Comparison of ENCODE assay signal across 11 cellular contexts in the genomic region with DNA sequence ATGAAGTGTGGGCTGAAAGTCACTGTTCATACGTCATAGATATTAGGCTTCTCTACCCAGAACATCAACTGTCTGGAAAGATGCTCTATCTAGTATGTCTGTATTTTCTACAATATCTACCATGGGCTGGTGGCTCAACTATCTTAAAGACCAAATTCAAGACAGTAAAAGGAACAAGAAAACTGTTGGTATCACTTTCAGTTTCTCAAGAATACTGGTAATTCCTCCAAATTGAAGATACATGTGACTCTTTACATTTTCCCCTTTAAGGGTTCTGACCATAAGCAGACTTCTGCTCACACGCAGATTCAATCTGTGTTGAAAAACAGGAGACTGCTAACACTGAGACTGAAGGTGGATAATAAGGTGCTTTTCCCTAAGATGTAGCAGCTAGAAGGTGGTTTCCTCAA. TPM values are rescaled to one million over a fixed set of nuclear protein-coding genes. Genes with fewer than 3 reads are reported as not detected.
DNase-seq lines count a peak whose midpoint lies in the region; ATAC-seq lines count a peak whose summit lies in the region.
"Had no signal": no experiment of that assay in that cellular context is flagged by ENCODE, and none has a peak within 500 bp of the region (broad histone marks: within the 10 kb centered on the region; RNA-seq: fewer than 3 reads in every experiment).

No MANE protein-coding gene starts in this region.

- POLR2A ChIA-PET in activated CD4-positive, alpha-beta memory T cell treated with anti-CD3 and anti-CD28 coated beads for 36 hours (lab: Charles Lee) = interaction anchor here (0.8 to 3.0 kb wide), 6 partner anchors 12 to 47 kb away, joined by 3 to 29 read pairs (median 4); no protein-coding TSS in a partner anchor

- ATAC-seq in HG03045 (IDR thresholded peaks at IDR 0.05; ENCODE audit: unreplicated experiment) (peak; percentile 42), HG03039 (IDR thresholded peaks at IDR 0.05; ENCODE audit: unreplicated experiment) (no peak)
- ATAC-seq in stimulated activated effector memory CD8-positive, alpha-beta T cell treated with anti-CD3 and anti-CD28 coated beads, Interleukin-12 subunit alpha, Interleukin-12 subunit beta, amount 100 ng/mL, for 72 hours = peak; percentile 25

- peak overlapping the region; percentile 67 for H3K4me3 Mint-ChIP-seq in activated CD4-positive, alpha-beta T cell treated with anti-CD3 and anti-CD28 coated beads, Interleukin-2, amount 10 ng/mL, durations not matched to agents 24 days and 14 days
- H3K4me3 Mint-ChIP-seq in activated CD4-positive, alpha-beta memory T cell treated with anti-CD3 and anti-CD28 coated beads for 36 hours = peak overlapping the region; percentile 46
- peak overlapping the region; percentile 59 for H3K4me3 Mint-ChIP-seq in stimulated activated effector memory CD8-positive, alpha-beta T cell treated with anti-CD3 and anti-CD28 coated beads, Interleukin-12 subunit alpha, Interleukin-12 subunit beta, amount 100 ng/mL, for 72 hours
- H3K4me3 Mint-ChIP-seq: neural crest cell had no signal

- intact Hi-C loops in activated CD4-positive, alpha-beta T cell treated with anti-CD3 and anti-CD28 coated beads, Interleukin-2, amount 10 ng/mL, durations not matched to agents 24 days and 14 days (cut with micrococcal nuclease) = loop anchor here (1.0 to 2.0 kb wide), 2 partner anchors 18 to 23 kb away; partner anchors contain the start of gene XPO6
- intact Hi-C loops in activated CD4-positive, alpha-beta memory T cell treated with anti-CD3 and anti-CD28 coated beads for 36 hours (cut with micrococcal nuclease) = loop anchor here (1.0 kb wide), 3 partner anchors 20 to 46 kb away; partner anchors contain the start of gene XPO6

- H3K27ac Mint-ChIP-seq in activated CD4-positive, alpha-beta T cell treated with anti-CD3 and anti-CD28 coated beads, Interleukin-2, amount 10 ng/mL, durations not matched to agents 24 days and 14 days = peak overlapping the region; percentile 87
- peak overlapping the region; percentile 93 for H3K27ac Mint-ChIP-seq in activated CD4-positive, alpha-beta memory T cell treated with anti-CD3 and anti-CD28 coated beads for 36 hours
- H3K27ac Mint-ChIP-seq in stimulated activated effector memory CD8-positive, alpha-beta T cell treated with anti-CD3 and anti-CD28 coated beads, Interleukin-12 subunit alpha, Interleukin-12 subunit beta, amount 100 ng/mL, for 72 hours = peak overlapping the region; percentile 89

- CTCF ChIA-PET in activated CD4-positive, alpha-beta memory T cell treated with anti-CD3 and anti-CD28 coated beads for 36 hours (lab: Charles Lee) = interaction anchor here (1.2 to 1.9 kb wide), 3 partner anchors 15 to 45 kb away, joined by 4 to 6 read pairs (median 5); no protein-coding TSS in a partner anchor

- DNase-seq in activated CD4-positive, alpha-beta T cell treated with anti-CD3 and anti-CD28 coated beads, Interleukin-2, amount 10 ng/mL, durations not matched to agents 24 days and 14 days = peak; percentile 79
- DNase-seq in activated CD4-positive, alpha-beta T cell treated with anti-CD3 and anti-CD28 coated beads, Interleukin-2, amount 50 U/mL, for 4 hours = no peak
- no peak for DNase-seq in activated CD4-positive, alpha-beta memory T cell treated with anti-CD3 and anti-CD28 coated beads for 36 hours
- DNase-seq in stimulated activated effector memory CD8-positive, alpha-beta T cell treated with anti-CD3 and anti-CD28 coated beads, Interleukin-12 subunit alpha, Interleukin-12 subunit beta, amount 100 ng/mL, for 72 hours (ENCODE audit: low spot score in 2 of 2) = no peak
- DNase-seq in GM19238 (ENCODE audit: insufficient read length, low spot score) (no peak), cerebellum (ENCODE audit: low spot score) (no peak)
- DNase-seq: NCI-H1930; stimulated activated CD8-positive, alpha-beta memory T cell treated with anti-CD3 and anti-CD28 coated beads, Interleukin-4, amount 100 ng/mL, for 48 hours had no signal

- peaks cover 82% of the 10 kb centered on the region for H3K4me1 Mint-ChIP-seq in activated CD4-positive, alpha-beta T cell treated with anti-CD3 and anti-CD28 coated beads, Interleukin-2, amount 10 ng/mL, durations not matched to agents 24 days and 14 days
- peaks cover 94% of the 10 kb centered on the region for H3K4me1 Mint-ChIP-seq in activated CD4-positive, alpha-beta memory T cell treated with anti-CD3 and anti-CD28 coated beads for 36 hours (ENCODE audit: low read depth)
- H3K4me1 Mint-ChIP-seq in stimulated activated effector memory CD8-positive, alpha-beta T cell treated with anti-CD3 and anti-CD28 coated beads, Interleukin-12 subunit alpha, Interleukin-12 subunit beta, amount 100 ng/mL, for 72 hours = peaks cover 84% of the 10 kb centered on the region

- H3K36me3 Mint-ChIP-seq in activated CD4-positive, alpha-beta T cell treated with anti-CD3 and anti-CD28 coated beads, Interleukin-2, amount 10 ng/mL, durations not matched to agents 24 days and 14 days (ENCODE audit: low read depth) = peaks cover 38% of the 10 kb centered on the region
- peaks cover 30% of the 10 kb centered on the region for H3K36me3 Mint-ChIP-seq in activated CD4-positive, alpha-beta memory T cell treated with anti-CD3 and anti-CD28 coated beads for 36 hours
- peaks cover 67% of the 10 kb centered on the region for H3K36me3 Mint-ChIP-seq in stimulated activated effector memory CD8-positive, alpha-beta T cell treated with anti-CD3 and anti-CD28 coated beads, Interleukin-12 subunit alpha, Interleukin-12 subunit beta, amount 100 ng/mL, for 72 hours

- H3K9me3 Mint-ChIP-seq in activated CD4-positive, alpha-beta T cell treated with anti-CD3 and anti-CD28 coated beads, Interleukin-2, amount 10 ng/mL, durations not matched to agents 24 days and 14 days = no peaks in the 10 kb centered on the region
- H3K9me3 Mint-ChIP-seq in activated CD4-positive, alpha-beta memory T cell treated with anti-CD3 and anti-CD28 coated beads for 36 hours = peaks cover 3% of the 10 kb centered on the region
- no peaks in the 10 kb centered on the region for H3K9me3 Mint-ChIP-seq in stimulated activated effector memory CD8-positive, alpha-beta T cell treated with anti-CD3 and anti-CD28 coated beads, Interleukin-12 subunit alpha, Interleukin-12 subunit beta, amount 100 ng/mL, for 72 hours

- no peaks in the 10 kb centered on the region for H3K27me3 Mint-ChIP-seq in activated CD4-positive, alpha-beta T cell treated with anti-CD3 and anti-CD28 coated beads, Interleukin-2, amount 10 ng/mL, durations not matched to agents 24 days and 14 days
- no peaks in the 10 kb centered on the region for H3K27me3 Mint-ChIP-seq in activated CD4-positive, alpha-beta memory T cell treated with anti-CD3 and anti-CD28 coated beads for 36 hours

RNA-seq across cellular contexts. Expression of gene XPO6, which starts 24.2 kb away (rescaled TPM):
- total RNA-seq in activated CD4-positive, alpha-beta T cell treated with anti-CD3 and anti-CD28 coated beads, Interleukin-2, amount 10 ng/mL, durations not matched to agents 24 days and 14 days = 230 and 245 TPM in 2 replicates
- 100 to 1,000 TPM; 201 to 214 TPM for total RNA-seq in activated CD4-positive, alpha-beta memory T cell treated with anti-CD3 and anti-CD28 coated beads for 36 hours
- 87.2 TPM for total RNA-seq in cerebellum
